30 cellular contexts compared by ENCODE assay signal in genomic region chr3:47123857-47124256, GRCh38.
"Had no signal": no experiment of that assay in that cellular context is flagged by ENCODE, and none has a peak within 500 bp of the region (broad histone marks: within the 10 kb centered on the region; RNA-seq: fewer than 3 reads in every experiment).

No MANE protein-coding gene starts in this region.

- H3K4me3 ChIP-seq: adrenal gland, body of pancreas, esophagus squamous epithelium had no signal

- H3K4me3 Mint-ChIP-seq: activated CD4-positive, alpha-beta T cell treated with anti-CD3 and anti-CD28 coated beads, Interleukin-2, amount 10 ng/mL, durations not matched to agents 7 days and 5 days; activated CD8-positive, alpha-beta T cell treated with anti-CD3 and anti-CD28 coated beads for 36 hours; activated naive CD4-positive, alpha-beta T cell treated with anti-CD3 and anti-CD28 coated beads for 36 hours; activated naive CD4-positive, alpha-beta T cell treated with anti-CD3 and anti-CD28 coated beads, Interleukin-2, amount 50 U/mL, for 24 hours; activated naive CD8-positive, alpha-beta T cell treated with anti-CD3 and anti-CD28 coated beads for 36 hours; activated naive CD8-positive, alpha-beta T cell treated with anti-CD3 and anti-CD28 coated beads, Interleukin-2, amount 50 U/mL, for 24 hours; activated T-cell treated with anti-CD3 and anti-CD28 coated beads, Interleukin-2, amount 50 U/mL, for 72 hours; effector memory CD8-positive, alpha-beta T cell had no signal

- H3K27ac ChIP-seq: adrenal gland, body of pancreas, epithelial cell of prostate, esophagus squamous epithelium had no signal

- H3K9me3 Mint-ChIP-seq: activated naive CD4-positive, alpha-beta T cell treated with anti-CD3 and anti-CD28 coated beads, Interleukin-2, amount 50 U/mL, for 24 hours; activated T-helper 2 cell treated with anti-CD3 and anti-CD28 coated beads, Interferon-gamma antibody, Interleukin-2, Interleukin-4, amounts not matched to agents 10 μg/mL and 5 μg/mL and 100 μg/mL, durations not matched to agents 14 hours and 24 hours and 36 hours; effector memory CD8-positive, alpha-beta T cell had no signal

- H3K27me3 Mint-ChIP-seq: activated CD4-positive, alpha-beta T cell treated with anti-CD3 and anti-CD28 coated beads, Interleukin-2, amount 10 ng/mL, durations not matched to agents 7 days and 5 days; activated CD8-positive, alpha-beta T cell treated with anti-CD3 and anti-CD28 coated beads for 36 hours; activated naive CD4-positive, alpha-beta T cell treated with anti-CD3 and anti-CD28 coated beads, Interleukin-2, amount 50 U/mL, for 24 hours; activated naive CD8-positive, alpha-beta T cell treated with anti-CD3 and anti-CD28 coated beads for 36 hours; activated naive CD8-positive, alpha-beta T cell treated with anti-CD3 and anti-CD28 coated beads, Interleukin-2, amount 50 U/mL, for 24 hours; effector memory CD8-positive, alpha-beta T cell had no signal

- H3K27ac Mint-ChIP-seq: activated CD4-positive, alpha-beta T cell treated with anti-CD3 and anti-CD28 coated beads, Interleukin-2, amount 10 ng/mL, durations not matched to agents 7 days and 5 days; activated CD8-positive, alpha-beta T cell treated with anti-CD3 and anti-CD28 coated beads for 36 hours; activated naive CD4-positive, alpha-beta T cell treated with anti-CD3 and anti-CD28 coated beads for 36 hours; activated naive CD4-positive, alpha-beta T cell treated with anti-CD3 and anti-CD28 coated beads, Interleukin-2, amount 50 U/mL, for 24 hours; activated naive CD8-positive, alpha-beta T cell treated with anti-CD3 and anti-CD28 coated beads for 36 hours; activated naive CD8-positive, alpha-beta T cell treated with anti-CD3 and anti-CD28 coated beads, Interleukin-2, amount 50 U/mL, for 24 hours; activated T-cell treated with anti-CD3 and anti-CD28 coated beads, Interleukin-2, amount 50 U/mL, for 72 hours; activated T-helper 2 cell treated with anti-CD3 and anti-CD28 coated beads, Interferon-gamma antibody, Interleukin-2, Interleukin-4, amounts not matched to agents 10 μg/mL and 5 μg/mL and 100 μg/mL, durations not matched to agents 14 hours and 24 hours and 36 hours had no signal

- FAIRE-seq: colon, endothelial cell of umbilical vein had no signal

- DNase-seq: activated CD4-positive, alpha-beta T cell treated with anti-CD3 and anti-CD28 coated beads for 4 hours; activated CD4-positive, alpha-beta T cell treated with anti-CD3 and anti-CD28 coated beads, Interleukin-2, amount 10 ng/mL, durations not matched to agents 7 days and 5 days; activated CD4-positive, alpha-beta T cell treated with anti-CD3 and anti-CD28 coated beads, Interleukin-2, amount 50 U/mL, for 4 hours; activated CD4-positive, CD25-positive, alpha-beta regulatory T cell; activated CD4-positive, CD25-positive, alpha-beta regulatory T cell treated with anti-CD3 and anti-CD28 coated beads, Interleukin-2, amount 50 U/mL, for 72 hours; activated CD8-positive, alpha-beta memory T cell treated with anti-CD3 and anti-CD28 coated beads for 24 hours; activated CD8-positive, alpha-beta T cell treated with anti-CD3 and anti-CD28 coated beads for 36 hours; activated effector memory CD4-positive, alpha-beta T cell treated with anti-CD3 and anti-CD28 coated beads, Interleukin-2, amount 50 U/mL, for 16 hours; activated naive CD4-positive, alpha-beta T cell treated with anti-CD3 and anti-CD28 coated beads for 36 hours; activated naive CD8-positive, alpha-beta T cell treated with anti-CD3 and anti-CD28 coated beads for 36 hours; activated naive CD8-positive, alpha-beta T cell treated with anti-CD3 and anti-CD28 coated beads, Interleukin-2, amount 50 U/mL, for 24 hours; activated T-cell treated with anti-CD3 and anti-CD28 coated beads, Interleukin-2, amount 50 U/mL, for 72 hours; amygdala; aorta; body of pancreas; caudate nucleus; cortex of kidney; dermis blood vessel endothelial cell; effector CD4-positive, alpha-beta T cell; effector memory CD8-positive, alpha-beta T cell; esophagus squamous epithelium; foreskin melanocyte; head of caudate nucleus; T-helper 2 cell had no signal

- ATAC-seq: activated CD8-positive, alpha-beta T cell treated with anti-CD3 and anti-CD28 coated beads for 36 hours; activated naive CD8-positive, alpha-beta T cell treated with anti-CD3 and anti-CD28 coated beads, Interleukin-2, amount 50 U/mL, for 24 hours; activated T-cell treated with anti-CD3 and anti-CD28 coated beads, Interleukin-2, amount 50 U/mL, for 72 hours; body of pancreas; effector memory CD8-positive, alpha-beta T cell had no signal

- H3K4me1 ChIP-seq: adrenal gland, body of pancreas, esophagus squamous epithelium had no signal

- H3K9me3 ChIP-seq: adrenal gland, body of pancreas, esophagus squamous epithelium had no signal
